8 cellular contexts compared by ENCODE assay signal in the genomic region with DNA sequence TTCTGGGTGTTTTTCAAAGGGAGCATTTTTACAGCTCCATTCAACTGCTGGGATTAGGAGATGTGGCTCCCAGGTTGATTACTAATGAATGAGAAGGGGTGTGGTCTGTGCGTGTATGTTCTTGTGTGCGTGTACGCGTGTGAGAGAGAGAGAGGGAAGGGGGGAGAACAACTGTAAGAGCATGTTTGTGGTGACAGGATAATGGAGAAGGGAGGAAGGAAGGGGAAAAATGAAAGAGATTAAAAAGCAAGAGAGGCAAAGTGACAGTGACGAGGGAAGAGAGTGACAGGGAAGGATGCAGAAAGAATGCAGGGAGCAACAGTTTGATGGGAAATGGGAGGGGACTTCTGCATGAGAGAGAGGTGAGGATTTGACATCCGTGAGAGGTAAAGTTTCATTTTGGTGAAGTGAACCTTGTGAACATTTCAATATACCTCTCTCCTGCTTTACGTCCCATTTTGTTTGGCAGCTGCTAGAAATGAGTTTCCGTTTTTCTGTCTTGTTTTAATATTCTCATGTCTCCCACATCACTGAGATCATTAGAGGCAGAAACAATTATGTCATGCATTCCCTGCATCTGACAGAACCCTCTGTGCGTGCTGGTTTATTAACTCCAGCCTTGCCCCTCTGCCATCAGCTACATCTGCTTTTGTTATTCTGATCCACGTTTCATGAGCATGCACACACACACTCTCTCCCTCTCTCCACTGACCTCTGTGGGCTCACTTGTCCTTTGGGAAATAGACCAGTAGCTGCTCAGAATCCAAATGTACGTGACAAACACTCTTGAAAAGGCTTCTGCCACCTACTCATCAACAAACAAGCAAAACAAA.
A peak's percentile ranks its signal among the peaks of the same experiment; 100 is the strongest.
DNase-seq lines count a peak whose midpoint lies in the region; ATAC-seq, FAIRE-seq and TF ChIP-seq lines count a peak whose summit lies in the region.

No MANE protein-coding gene starts in this region.

- H3K4me3 Mint-ChIP-seq in CD8-positive, alpha-beta T cell = peak overlapping the region; percentile 79

- DNase-seq in CD8-positive, alpha-beta T cell = no peak
- peak; percentile 88 for DNase-seq in adipocyte (ENCODE audit: low read depth)
- DNase-seq in small intestine = peak; percentile 2
- DNase-seq in NCI-H2196 (lab: John Stamatoyannopoulos, UW; ENCODE audit: unreplicated experiment) = no peak

- 3 to 7% (median 5%) methylated on average over 11 of the region's 11 CpGs for WGBS in small intestine, 3 donors

- CTCF ChIA-PET in CD8-positive, alpha-beta T cell (lab: Charles Lee) = interaction anchor here (0.7 to 3.0 kb wide), 19 partner anchors 9 to 694 kb away, joined by 3 to 11 read pairs (median 4); no protein-coding TSS in a partner anchor

- peaks cover 8% of the 10 kb centered on the region for H3K4me1 ChIP-seq in CD8-positive, alpha-beta T cell (ENCODE audit: insufficient read depth, low read length)
- H3K4me1 ChIP-seq in HUES48 (ENCODE audit: control insufficient read depth, insufficient read depth, low read length) (peaks cover 11% of the 10 kb centered on the region), adipocyte (ENCODE audit: control insufficient read depth, insufficient read depth, low read length) (peaks cover 21% of the 10 kb centered on the region), small intestine (ENCODE audit: control insufficient read depth in 2 of 2, insufficient read depth in 1 of 2, low read depth in 1 of 2, low read length in 1 of 2) (no peaks in the 10 kb centered on the region)

- intact Hi-C loops in CD8-positive, alpha-beta T cell (cut with DNase I, micrococcal nuclease) = loop anchor here (1.0 to 10.0 kb wide), 16 partner anchors 30 to 1840 kb away; a partner anchor contains a TSS

- peak overlapping the region; percentile 97 for H3K27ac Mint-ChIP-seq in CD8-positive, alpha-beta T cell

- peak; percentile 1 for ATAC-seq in CD8-positive, alpha-beta T cell
- ATAC-seq in GM21576 (IDR thresholded peaks at IDR 0.05; ENCODE audit: unreplicated experiment) (no peak), HG03520 (IDR thresholded peaks at IDR 0.05; ENCODE audit: unreplicated experiment) (no peak)

- FAIRE-seq in small intestine (lab: Jason Lieb, UNC) = no peak

- H3K27ac ChIP-seq in CD8-positive, alpha-beta T cell (ENCODE audit: low read depth, low read length) = peak overlapping the region; percentile 95
- peak overlapping the region; percentile 30 for H3K27ac ChIP-seq in HUES48 (ENCODE audit: low read depth, low read length)
- H3K27ac ChIP-seq in small intestine (ENCODE audit: low read depth in 1 of 2, low read length in 1 of 2) = peak overlapping the region; percentile 62 to 94

- no peaks in the 10 kb centered on the region for H3K9me3 Mint-ChIP-seq in CD8-positive, alpha-beta T cell

- no peaks in the 10 kb centered on the region for H3K27me3 ChIP-seq in CD8-positive, alpha-beta T cell (ENCODE audit: insufficient read depth, low read length)
- H3K27me3 ChIP-seq in HUES48 (ENCODE audit: control insufficient read depth, insufficient read depth, low read length) (no peaks in the 10 kb centered on the region), adipocyte (replicated peaks; ENCODE audit: control insufficient read depth, insufficient read depth, low read length) (no peaks in the 10 kb centered on the region), small intestine (ENCODE audit: control insufficient read depth in 2 of 2, insufficient read depth in 2 of 2, low read length in 2 of 2) (no peaks in the 10 kb centered on the region)

- TF ChIP-seq CTCF in CD8-positive, alpha-beta T cell (IDR thresholded peaks at IDR 0.05) = peak; percentile 51

- H3K9ac ChIP-seq in HUES48 (ENCODE audit: low read depth, low read length) = no peak overlapping the region; the same call in 1 of the 2 replicates
- peak overlapping the region; percentile 83 for H3K9ac ChIP-seq in adipocyte (ENCODE audit: low read length)

- POLR2A ChIA-PET in CD8-positive, alpha-beta T cell (lab: Charles Lee) = interaction anchor here (0.9 to 2.0 kb wide), 7 partner anchors 13 to 1570 kb away, joined by 3 to 6 read pairs (median 3); no protein-coding TSS in a partner anchor

- peaks cover 15% of the 10 kb centered on the region for H3K4me1 Mint-ChIP-seq in CD8-positive, alpha-beta T cell (ENCODE audit: low read depth)

- no peaks in the 10 kb centered on the region for H3K36me3 ChIP-seq in CD8-positive, alpha-beta T cell (ENCODE audit: insufficient read depth, low read length)
- no peaks in the 10 kb centered on the region for H3K36me3 ChIP-seq in HUES48 (ENCODE audit: control insufficient read depth, insufficient read depth, low read length)
- H3K36me3 ChIP-seq in adipocyte (ENCODE audit: control insufficient read depth, insufficient read depth, low read length, severe bottlenecking) = no peaks in the 10 kb centered on the region
- no peaks in the 10 kb centered on the region for H3K36me3 ChIP-seq in small intestine (ENCODE audit: control insufficient read depth in 2 of 2, insufficient read depth in 2 of 2, low read length in 2 of 2)

- H3K4me3 ChIP-seq in CD8-positive, alpha-beta T cell (ENCODE audit: low read depth, low read length) = peak overlapping the region; percentile 67
- H3K4me3 ChIP-seq in HUES48 (ENCODE audit: low read depth, low read length) (peak overlapping the region; percentile 84), adipocyte (ENCODE audit: low read length) (peak overlapping the region; percentile 81), iPS-11a (ENCODE audit: low read depth, low read length) (peak overlapping the region; percentile 56), small intestine (ENCODE audit: low read depth in 1 of 2, low read length in 2 of 2) (peak overlapping the region in 1 of 2 donors; percentile 77)

- H3K36me3 Mint-ChIP-seq in CD8-positive, alpha-beta T cell = no peaks in the 10 kb centered on the region

- H3K27me3 Mint-ChIP-seq in CD8-positive, alpha-beta T cell (ENCODE audit: low read depth) = no peaks in the 10 kb centered on the region

- H3K9me3 ChIP-seq in CD8-positive, alpha-beta T cell (ENCODE audit: low read length) = no peaks in the 10 kb centered on the region
- H3K9me3 ChIP-seq in HUES48 (ENCODE audit: control insufficient read depth, insufficient read depth, low read length) (no peaks in the 10 kb centered on the region), adipocyte (ENCODE audit: control insufficient read depth, low read length) (no peaks in the 10 kb centered on the region), small intestine (ENCODE audit: control insufficient read depth, low read depth) (no peaks in the 10 kb centered on the region)

Comparison
In these comparisons a context has a peak if more than half of its experiments do, and no peak if none do; other contexts are left out.
1. DNase-seq: peak in adipocyte (single experiment) and small intestine (single experiment); none in CD8-positive, alpha-beta T cell (0 of 7) and NCI-H2196 (single experiment).
2. H3K27ac ChIP-seq: peak in every context shown above with its lines; median percentile 95 in CD8-positive, alpha-beta T cell; 78 in small intestine; 30 in HUES48.